ENCODE assay signal across 10 cellular contexts in genomic region chr3:46087871-46088270, GRCh38.
DNase-seq lines count a peak whose midpoint lies in the region; ATAC-seq, FAIRE-seq and TF ChIP-seq lines count a peak whose summit lies in the region.
"Had no signal": no experiment of that assay in that cellular context is flagged by ENCODE, and none has a peak within 500 bp of the region (broad histone marks: within the 10 kb centered on the region; RNA-seq: fewer than 3 reads in every experiment).

No MANE protein-coding gene starts in this region.

- no peak overlapping the region for H3K4me3 Mint-ChIP-seq in nephron progenitor cell

- no peaks in the 10 kb centered on the region for H3K36me3 ChIP-seq in right atrium auricular region
- H3K36me3 ChIP-seq: stomach had no signal

- H3K36me3 Mint-ChIP-seq in nephron progenitor cell (ENCODE audit: low read depth), result no peaks in the 10 kb centered on the region

- no peaks in the 10 kb centered on the region for H3K27me3 ChIP-seq in right atrium auricular region
- H3K27me3 ChIP-seq: stomach had no signal

- TF ChIP-seq CTCF in right atrium auricular region (IDR thresholded peaks at IDR 0.05) (peak in 1 of 2 donors; percentile 30), nephron progenitor cell (IDR thresholded peaks at IDR 0.05) (no peak)

- DNase-seq in AG08395 (ENCODE audit: low spot score) (peak; percentile 36), GM12892 (ENCODE audit: insufficient read length) (no peak), SK-MEL-5 (ENCODE audit: low read depth, low spot score) (peak; percentile 56), right atrium auricular region (ENCODE audit: low spot score) (peak; percentile 61), GM19238 (ENCODE audit: insufficient read length, low spot score) (no peak), NCI-H2171 (lab: John Stamatoyannopoulos, UW) (no peak), nephron progenitor cell (no peak)
- DNase-seq: activated gamma-delta T cell, stomach had no signal

- H3K9me3 Mint-ChIP-seq in nephron progenitor cell, result no peaks in the 10 kb centered on the region

- no peak for ATAC-seq in GM18858 (IDR thresholded peaks at IDR 0.05; ENCODE audit: unreplicated experiment)

- no peaks in the 10 kb centered on the region for H3K9me3 ChIP-seq in right atrium auricular region
- H3K9me3 ChIP-seq: stomach had no signal

- H3K4me1 ChIP-seq in right atrium auricular region, result no peaks in the 10 kb centered on the region

- in situ Hi-C loops in SK-MEL-5 (cut with HindIII; ENCODE audit: low pct_unique_long_range_greater_than_20kb, low sequenced_read_pairs), result no loop called here

- no peak overlapping the region for H3K27ac ChIP-seq in right atrium auricular region

- peaks cover 14% of the 10 kb centered on the region for H3K27me3 Mint-ChIP-seq in nephron progenitor cell (ENCODE audit: low read depth, poor library complexity)

- peak; percentile 27 for FAIRE-seq in GM12892 (lab: Jason Lieb, UNC)

- H3K4me3 ChIP-seq in right atrium auricular region, result no peak overlapping the region
- H3K4me3 ChIP-seq: stomach had no signal

- H3K4me1 Mint-ChIP-seq in nephron progenitor cell, result no peaks in the 10 kb centered on the region

- H3K27ac Mint-ChIP-seq in nephron progenitor cell, result no peak overlapping the region

- TF ChIP-seq POLR2A in GM12892 (IDR thresholded peaks at IDR 0.05; ENCODE audit: low read depth, low read length), result no peak

Comparison
In these comparisons a context has a peak if more than half of its experiments do, and no peak if none do; other contexts are left out.
1. DNase-seq: peak in AG08395 (single experiment), SK-MEL-5 (single experiment) and right atrium auricular region (single experiment); none in GM12892 (single experiment), GM19238 (single experiment), NCI-H2171 (single experiment) and nephron progenitor cell (single experiment).